ENCODE assay signal across 8 cellular contexts in genomic region chr14:44961730-44962572, GRCh38. TPM values are rescaled to one million over a fixed set of nuclear protein-coding genes. Genes with fewer than 3 reads are reported as not detected.
A peak's percentile ranks its signal among the peaks of the same experiment; 100 is the strongest.
DNase-seq lines count a peak whose midpoint lies in the region; ATAC-seq and TF ChIP-seq lines count a peak whose summit lies in the region.

A gene with protein sequence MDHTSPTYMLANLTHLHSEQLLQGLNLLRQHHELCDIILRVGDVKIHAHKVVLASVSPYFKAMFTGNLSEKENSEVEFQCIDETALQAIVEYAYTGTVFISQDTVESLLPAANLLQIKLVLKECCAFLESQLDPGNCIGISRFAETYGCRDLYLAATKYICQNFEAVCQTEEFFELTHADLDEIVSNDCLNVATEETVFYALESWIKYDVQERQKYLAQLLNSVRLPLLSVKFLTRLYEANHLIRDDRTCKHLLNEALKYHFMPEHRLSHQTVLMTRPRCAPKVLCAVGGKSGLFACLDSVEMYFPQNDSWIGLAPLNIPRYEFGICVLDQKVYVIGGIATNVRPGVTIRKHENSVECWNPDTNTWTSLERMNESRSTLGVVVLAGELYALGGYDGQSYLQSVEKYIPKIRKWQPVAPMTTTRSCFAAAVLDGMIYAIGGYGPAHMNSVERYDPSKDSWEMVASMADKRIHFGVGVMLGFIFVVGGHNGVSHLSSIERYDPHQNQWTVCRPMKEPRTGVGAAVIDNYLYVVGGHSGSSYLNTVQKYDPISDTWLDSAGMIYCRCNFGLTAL (minus strand): TSS chr14:44961947. CDS start chr14:44945928, 16,019 bp downstream.
TSS of gene TOGARAM1 (plus strand) at chr14:44962190. CDS start at chr14:44962422, 232 bp downstream.

- peaks cover 68% of the 10 kb centered on the region for H3K4me1 ChIP-seq in CD4-positive, CD25-positive, alpha-beta regulatory T cell (ENCODE audit: control insufficient read depth, insufficient read depth, low read length, poor library complexity, severe bottlenecking)

- WGBS in lower leg skin, 2 donors: 0 to 1% methylated on average over 34 to 42 of the region's 42 CpGs

- H3K27me3 Mint-ChIP-seq in CD4-positive, CD25-positive, alpha-beta regulatory T cell: peaks cover 4% of the 10 kb centered on the region

- TF ChIP-seq POLR2A in lower leg skin (IDR thresholded peaks at IDR 0.05): peak in 1 of 2 donors; percentile 46

- H3K36me3 ChIP-seq in CD4-positive, CD25-positive, alpha-beta regulatory T cell (ENCODE audit: control insufficient read depth, insufficient read depth, low read length): no peaks in the 10 kb centered on the region

- peaks cover 14 to 47% (median 44%) of the 10 kb centered on the region in 4 donors for H3K4me1 Mint-ChIP-seq in CD4-positive, CD25-positive, alpha-beta regulatory T cell

- H3K4me3 Mint-ChIP-seq in CD4-positive, CD25-positive, alpha-beta regulatory T cell: no peak within 1 kb of the TSS

- no peak within 1 kb of the TSS for H3K27ac Mint-ChIP-seq in CD4-positive, CD25-positive, alpha-beta regulatory T cell

- intact Hi-C loops in lower leg skin (cut with DNase I; ENCODE audit: low total_unique reads): no loop called here

- ATAC-seq in CD4-positive, CD25-positive, alpha-beta regulatory T cell (ENCODE audit: low read depth in 2 of 2): peak; percentile 95 to 96
- ATAC-seq in GM19438 (IDR thresholded peaks at IDR 0.05; ENCODE audit: low read depth, unreplicated experiment): peak; percentile 84
- peak; percentile 91 for ATAC-seq in HG03571 (IDR thresholded peaks at IDR 0.05; ENCODE audit: unreplicated experiment)

- peaks cover 0 to 12% (median 0%) of the 10 kb centered on the region in 7 donors for H3K9me3 Mint-ChIP-seq in CD4-positive, CD25-positive, alpha-beta regulatory T cell

- no peaks in the 10 kb centered on the region for H3K27me3 ChIP-seq in CD4-positive, CD25-positive, alpha-beta regulatory T cell (ENCODE audit: control insufficient read depth, insufficient read depth, low read length)

- TF ChIP-seq CTCF in lower leg skin (IDR thresholded peaks at IDR 0.05): no peak

- peaks cover 12% of the 10 kb centered on the region for H3K36me3 Mint-ChIP-seq in CD4-positive, CD25-positive, alpha-beta regulatory T cell

- H3K27ac ChIP-seq in CD4-positive, CD25-positive, alpha-beta regulatory T cell (ENCODE audit: insufficient read depth, low read length, poor library complexity, severe bottlenecking): peak within 1 kb of the TSS; percentile 95

- DNase-seq in CD4-positive, CD25-positive, alpha-beta regulatory T cell: peak; percentile 98 to 100 (median 99)
- DNase-seq in NCI-H774 (lab: John Stamatoyannopoulos, UW): peak; percentile 100
- DNase-seq in activated CD4-positive, alpha-beta T cell treated with anti-CD3 and anti-CD28 coated beads, Interleukin-2, amount 50 U/mL, for 48 hours: peak; percentile 89 to 93
- peak; percentile 96 for DNase-seq in ecto neural progenitor cell (ENCODE audit: low spot score)
- peak; percentile 99 to 100 for DNase-seq in lower leg skin (ENCODE audit: low spot score in 2 of 2)
- DNase-seq in stimulated activated CD4-positive, alpha-beta T cell treated with anti-CD3 and anti-CD28 coated beads, Interleukin-4, amount 100 ng/mL, for 48 hours (ENCODE audit: low read depth in 2 of 2): peak; percentile 81 to 90

- peaks cover 0 to 3% of the 10 kb centered on the region in 2 experiments for H3K9me3 ChIP-seq in CD4-positive, CD25-positive, alpha-beta regulatory T cell (ENCODE audit: control insufficient read depth in 2 of 2, low read length in 2 of 2)

- H3K4me3 ChIP-seq in CD4-positive, CD25-positive, alpha-beta regulatory T cell (ENCODE audit: low read depth, low read length): peak within 1 kb of the TSS; percentile 99
- peak within 1 kb of the TSS; percentile 77 for H3K4me3 ChIP-seq in lower leg skin (ENCODE audit: low read depth, poor library complexity, severe bottlenecking)

RNA-seq across cellular contexts. Expression of the first gene that starts in this region (rescaled TPM):
- 53.9 TPM for total RNA-seq in CD4-positive, CD25-positive, alpha-beta regulatory T cell
- polyA plus RNA-seq in CD4-positive, CD25-positive, alpha-beta regulatory T cell: 10 to 100 TPM; 39.9 to 50.8 (median 47.0) TPM
- 10 to 100 TPM; 10.6 to 12.1 (median 11.0) TPM for total RNA-seq in lower leg skin

RNA-seq across cellular contexts. Expression of gene TOGARAM1, which starts in this region (rescaled TPM):
- total RNA-seq in CD4-positive, CD25-positive, alpha-beta regulatory T cell: 17.2 TPM
- 10 to 100 TPM in 1 of 4 donors, 1 to 10 TPM in 3; 6.4 to 10.4 (median 8.4) TPM for polyA plus RNA-seq in CD4-positive, CD25-positive, alpha-beta regulatory T cell
- 10 to 100 TPM in 3 of 4 donors, 1 to 10 TPM in 1; 9.9 to 19.5 (median 16.8) TPM for total RNA-seq in lower leg skin

Comparison
In these comparisons a context has a peak if more than half of its experiments do, and no peak if none do; other contexts are left out.
1. Peak in every context shown above with its lines: DNase-seq, ATAC-seq, H3K4me3 ChIP-seq and H3K27ac ChIP-seq.